Comparison of ENCODE assay signal across 1 cellular context in the genomic region with DNA sequence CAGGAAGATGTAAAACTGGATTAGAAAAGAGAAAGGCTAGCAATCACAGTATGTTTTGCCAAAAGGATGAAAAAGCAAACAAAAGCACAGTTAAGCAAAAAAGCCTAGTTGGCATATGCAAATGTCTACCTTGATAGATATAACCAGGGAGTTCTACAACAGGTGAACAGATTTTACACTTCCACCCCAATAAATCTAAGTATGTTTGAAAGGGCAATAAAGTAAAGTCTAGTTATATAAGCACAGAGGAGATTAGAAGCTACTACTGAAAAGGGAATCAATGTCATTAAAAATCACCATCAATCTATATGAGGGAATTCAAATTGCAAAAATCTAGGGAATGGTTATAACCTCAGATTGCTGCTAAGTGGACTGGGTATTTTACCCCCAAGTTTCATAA.
TF ChIP-seq lines count a peak whose summit lies in the region.

No MANE protein-coding gene starts in this region.

TF ChIP-seq in HEK293, 187 proteins besides CTCF, POLR2A, EP300 and RAD21 (continued from another document):
- TF ChIP-seq, protein P1, sequence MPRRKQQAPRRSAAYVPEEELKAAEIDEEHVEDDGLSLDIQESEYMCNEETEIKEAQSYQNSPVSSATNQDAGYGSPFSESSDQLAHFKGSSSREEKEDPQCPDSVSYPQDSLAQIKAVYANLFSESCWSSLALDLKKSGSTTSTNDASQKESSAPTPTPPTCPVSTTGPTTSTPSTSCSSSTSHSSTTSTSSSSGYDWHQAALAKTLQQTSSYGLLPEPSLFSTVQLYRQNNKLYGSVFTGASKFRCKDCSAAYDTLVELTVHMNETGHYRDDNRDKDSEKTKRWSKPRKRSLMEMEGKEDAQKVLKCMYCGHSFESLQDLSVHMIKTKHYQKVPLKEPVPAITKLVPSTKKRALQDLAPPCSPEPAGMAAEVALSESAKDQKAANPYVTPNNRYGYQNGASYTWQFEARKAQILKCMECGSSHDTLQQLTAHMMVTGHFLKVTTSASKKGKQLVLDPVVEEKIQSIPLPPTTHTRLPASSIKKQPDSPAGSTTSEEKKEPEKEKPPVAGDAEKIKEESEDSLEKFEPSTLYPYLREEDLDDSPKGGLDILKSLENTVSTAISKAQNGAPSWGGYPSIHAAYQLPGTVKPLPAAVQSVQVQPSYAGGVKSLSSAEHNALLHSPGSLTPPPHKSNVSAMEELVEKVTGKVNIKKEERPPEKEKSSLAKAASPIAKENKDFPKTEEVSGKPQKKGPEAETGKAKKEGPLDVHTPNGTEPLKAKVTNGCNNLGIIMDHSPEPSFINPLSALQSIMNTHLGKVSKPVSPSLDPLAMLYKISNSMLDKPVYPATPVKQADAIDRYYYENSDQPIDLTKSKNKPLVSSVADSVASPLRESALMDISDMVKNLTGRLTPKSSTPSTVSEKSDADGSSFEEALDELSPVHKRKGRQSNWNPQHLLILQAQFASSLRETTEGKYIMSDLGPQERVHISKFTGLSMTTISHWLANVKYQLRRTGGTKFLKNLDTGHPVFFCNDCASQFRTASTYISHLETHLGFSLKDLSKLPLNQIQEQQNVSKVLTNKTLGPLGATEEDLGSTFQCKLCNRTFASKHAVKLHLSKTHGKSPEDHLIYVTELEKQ (tag by site-specific recombination; IDR thresholded peaks at IDR 0.05; ENCODE audit: borderline replicate concordance) = no peak
- TF ChIP-seq ZNF114 (tag by site-specific recombination; IDR thresholded peaks at IDR 0.05) (no peak), ZSCAN16 (tag by site-specific recombination; IDR thresholded peaks at IDR 0.05) (no peak), ZNF202 (tag by site-specific recombination; IDR thresholded peaks at IDR 0.05; ENCODE audit: borderline replicate concordance) (no peak), ZNF624 (tag by site-specific recombination; IDR thresholded peaks at IDR 0.05) (no peak), ZNF391 (tag by site-specific recombination; IDR thresholded peaks at IDR 0.05; ENCODE audit: borderline replicate concordance, low read depth) (no peak), ZNF777 (tag by site-specific recombination; IDR thresholded peaks at IDR 0.05; ENCODE audit: borderline replicate concordance) (no peak), ZNF121 (tag by site-specific recombination; IDR thresholded peaks at IDR 0.05) (no peak), ZNF501 (tag by site-specific recombination; IDR thresholded peaks at IDR 0.05) (no peak), ZNF701 (tag by site-specific recombination; IDR thresholded peaks at IDR 0.05) (no peak), ZNF335 (tag by site-specific recombination; conservative IDR thresholded peaks at IDR 0.05) (no peak), ZBTB20 (tag by site-specific recombination; IDR thresholded peaks at IDR 0.05) (no peak), OSR2 (tag by site-specific recombination; IDR thresholded peaks at IDR 0.05) (peak; percentile 16; the same call in 1 of the 2 replicates), FEZF1 (tag by site-specific recombination; IDR thresholded peaks at IDR 0.05) (peak; percentile 59), ZNF292 (tag by site-specific recombination; IDR thresholded peaks at IDR 0.05; ENCODE audit: borderline replicate concordance, low read depth) (no peak), ZNF621 (tag by site-specific recombination; IDR thresholded peaks at IDR 0.05) (no peak), ZNF350 (tag by site-specific recombination; IDR thresholded peaks at IDR 0.05) (no peak)
- TF ChIP-seq, protein P2, sequence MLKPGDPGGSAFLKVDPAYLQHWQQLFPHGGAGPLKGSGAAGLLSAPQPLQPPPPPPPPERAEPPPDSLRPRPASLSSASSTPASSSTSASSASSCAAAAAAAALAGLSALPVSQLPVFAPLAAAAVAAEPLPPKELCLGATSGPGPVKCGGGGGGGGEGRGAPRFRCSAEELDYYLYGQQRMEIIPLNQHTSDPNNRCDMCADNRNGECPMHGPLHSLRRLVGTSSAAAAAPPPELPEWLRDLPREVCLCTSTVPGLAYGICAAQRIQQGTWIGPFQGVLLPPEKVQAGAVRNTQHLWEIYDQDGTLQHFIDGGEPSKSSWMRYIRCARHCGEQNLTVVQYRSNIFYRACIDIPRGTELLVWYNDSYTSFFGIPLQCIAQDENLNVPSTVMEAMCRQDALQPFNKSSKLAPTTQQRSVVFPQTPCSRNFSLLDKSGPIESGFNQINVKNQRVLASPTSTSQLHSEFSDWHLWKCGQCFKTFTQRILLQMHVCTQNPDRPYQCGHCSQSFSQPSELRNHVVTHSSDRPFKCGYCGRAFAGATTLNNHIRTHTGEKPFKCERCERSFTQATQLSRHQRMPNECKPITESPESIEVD (tag by site-specific recombination; IDR thresholded peaks at IDR 0.05) = peak; percentile 49; the same call in 1 of the 2 replicates
- TF ChIP-seq, protein P3, sequence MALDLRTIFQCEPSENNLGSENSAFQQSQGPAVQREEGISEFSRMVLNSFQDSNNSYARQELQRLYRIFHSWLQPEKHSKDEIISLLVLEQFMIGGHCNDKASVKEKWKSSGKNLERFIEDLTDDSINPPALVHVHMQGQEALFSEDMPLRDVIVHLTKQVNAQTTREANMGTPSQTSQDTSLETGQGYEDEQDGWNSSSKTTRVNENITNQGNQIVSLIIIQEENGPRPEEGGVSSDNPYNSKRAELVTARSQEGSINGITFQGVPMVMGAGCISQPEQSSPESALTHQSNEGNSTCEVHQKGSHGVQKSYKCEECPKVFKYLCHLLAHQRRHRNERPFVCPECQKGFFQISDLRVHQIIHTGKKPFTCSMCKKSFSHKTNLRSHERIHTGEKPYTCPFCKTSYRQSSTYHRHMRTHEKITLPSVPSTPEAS (tag by site-specific recombination; IDR thresholded peaks at IDR 0.05) = no peak
- TF ChIP-seq, protein P4, sequence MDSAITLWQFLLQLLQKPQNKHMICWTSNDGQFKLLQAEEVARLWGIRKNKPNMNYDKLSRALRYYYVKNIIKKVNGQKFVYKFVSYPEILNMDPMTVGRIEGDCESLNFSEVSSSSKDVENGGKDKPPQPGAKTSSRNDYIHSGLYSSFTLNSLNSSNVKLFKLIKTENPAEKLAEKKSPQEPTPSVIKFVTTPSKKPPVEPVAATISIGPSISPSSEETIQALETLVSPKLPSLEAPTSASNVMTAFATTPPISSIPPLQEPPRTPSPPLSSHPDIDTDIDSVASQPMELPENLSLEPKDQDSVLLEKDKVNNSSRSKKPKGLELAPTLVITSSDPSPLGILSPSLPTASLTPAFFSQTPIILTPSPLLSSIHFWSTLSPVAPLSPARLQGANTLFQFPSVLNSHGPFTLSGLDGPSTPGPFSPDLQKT (IDR thresholded peaks at IDR 0.05; ENCODE audit: borderline replicate concordance, low read depth, low read length) = no peak
- TF ChIP-seq, protein P5, sequence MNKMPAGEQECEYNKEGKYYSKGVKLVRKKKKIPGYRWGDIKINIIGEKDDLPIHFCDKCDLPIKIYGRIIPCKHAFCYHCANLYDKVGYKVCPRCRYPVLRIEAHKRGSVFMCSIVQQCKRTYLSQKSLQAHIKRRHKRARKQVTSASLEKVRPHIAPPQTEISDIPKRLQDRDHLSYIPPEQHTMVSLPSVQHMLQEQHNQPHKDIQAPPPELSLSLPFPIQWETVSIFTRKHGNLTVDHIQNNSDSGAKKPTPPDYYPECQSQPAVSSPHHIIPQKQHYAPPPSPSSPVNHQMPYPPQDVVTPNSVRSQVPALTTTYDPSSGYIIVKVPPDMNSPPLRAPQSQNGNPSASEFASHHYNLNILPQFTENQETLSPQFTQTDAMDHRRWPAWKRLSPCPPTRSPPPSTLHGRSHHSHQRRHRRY (tag by site-specific recombination; IDR thresholded peaks at IDR 0.05) = no peak
TF ChIP-seq in HEK293: peak in this region for 3.
